1 cellular context compared by ENCODE assay signal in the genomic region with DNA sequence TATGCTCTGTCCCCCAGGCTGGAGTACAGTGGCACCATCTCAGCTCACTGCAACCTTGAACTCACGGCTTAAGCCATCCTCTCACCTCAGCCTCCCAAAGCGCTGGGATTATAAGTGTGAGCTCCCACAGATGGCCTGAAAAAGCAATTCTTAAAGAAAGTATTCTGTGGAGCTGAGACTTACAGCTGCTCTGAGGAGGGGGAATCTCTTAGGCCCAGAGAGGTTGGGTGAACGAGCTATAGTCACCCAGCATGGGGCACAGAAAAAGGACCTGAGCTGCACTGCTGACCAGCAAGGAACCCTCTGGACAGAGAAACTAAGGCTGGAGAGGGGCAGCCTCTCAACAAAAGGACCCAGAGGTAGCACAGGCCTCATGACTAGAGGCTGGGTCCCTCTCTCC.
TF ChIP-seq lines count a peak whose summit lies in the region.

No MANE protein-coding gene starts in this region.

TF ChIP-seq in GM12878, 131 proteins besides CTCF, POLR2A, EP300 and RAD21:
- TF ChIP-seq, protein P1, sequence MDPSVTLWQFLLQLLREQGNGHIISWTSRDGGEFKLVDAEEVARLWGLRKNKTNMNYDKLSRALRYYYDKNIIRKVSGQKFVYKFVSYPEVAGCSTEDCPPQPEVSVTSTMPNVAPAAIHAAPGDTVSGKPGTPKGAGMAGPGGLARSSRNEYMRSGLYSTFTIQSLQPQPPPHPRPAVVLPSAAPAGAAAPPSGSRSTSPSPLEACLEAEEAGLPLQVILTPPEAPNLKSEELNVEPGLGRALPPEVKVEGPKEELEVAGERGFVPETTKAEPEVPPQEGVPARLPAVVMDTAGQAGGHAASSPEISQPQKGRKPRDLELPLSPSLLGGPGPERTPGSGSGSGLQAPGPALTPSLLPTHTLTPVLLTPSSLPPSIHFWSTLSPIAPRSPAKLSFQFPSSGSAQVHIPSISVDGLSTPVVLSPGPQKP (IDR thresholded peaks at IDR 0.05; ENCODE audit: low read depth, low read length) = no peak
- TF ChIP-seq CEBPB (IDR thresholded peaks at IDR 0.05; ENCODE audit: borderline replicate concordance in 1 of 2, low read depth in 2 of 2, low read length in 2 of 2) (no peak), YBX1 (IDR thresholded peaks at IDR 0.05) (no peak), TCF3 (IDR thresholded peaks at IDR 0.05; ENCODE audit: borderline replicate concordance, insufficient read depth, low read depth, low read length) (no peak), FOXM1 (IDR thresholded peaks at IDR 0.05; ENCODE audit: low read depth, low read length) (no peak), SMAD1 (IDR thresholded peaks at IDR 0.05; ENCODE audit: low read depth, partially characterized antibody) (no peak), KLF5 (IDR thresholded peaks at IDR 0.05; ENCODE audit: partially characterized antibody) (no peak)
- TF ChIP-seq, protein P2, sequence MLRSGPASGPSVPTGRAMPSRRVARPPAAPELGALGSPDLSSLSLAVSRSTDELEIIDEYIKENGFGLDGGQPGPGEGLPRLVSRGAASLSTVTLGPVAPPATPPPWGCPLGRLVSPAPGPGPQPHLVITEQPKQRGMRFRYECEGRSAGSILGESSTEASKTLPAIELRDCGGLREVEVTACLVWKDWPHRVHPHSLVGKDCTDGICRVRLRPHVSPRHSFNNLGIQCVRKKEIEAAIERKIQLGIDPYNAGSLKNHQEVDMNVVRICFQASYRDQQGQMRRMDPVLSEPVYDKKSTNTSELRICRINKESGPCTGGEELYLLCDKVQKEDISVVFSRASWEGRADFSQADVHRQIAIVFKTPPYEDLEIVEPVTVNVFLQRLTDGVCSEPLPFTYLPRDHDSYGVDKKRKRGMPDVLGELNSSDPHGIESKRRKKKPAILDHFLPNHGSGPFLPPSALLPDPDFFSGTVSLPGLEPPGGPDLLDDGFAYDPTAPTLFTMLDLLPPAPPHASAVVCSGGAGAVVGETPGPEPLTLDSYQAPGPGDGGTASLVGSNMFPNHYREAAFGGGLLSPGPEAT (IDR thresholded peaks at IDR 0.05; ENCODE audit: low read depth) = no peak
